In the genomic region with DNA sequence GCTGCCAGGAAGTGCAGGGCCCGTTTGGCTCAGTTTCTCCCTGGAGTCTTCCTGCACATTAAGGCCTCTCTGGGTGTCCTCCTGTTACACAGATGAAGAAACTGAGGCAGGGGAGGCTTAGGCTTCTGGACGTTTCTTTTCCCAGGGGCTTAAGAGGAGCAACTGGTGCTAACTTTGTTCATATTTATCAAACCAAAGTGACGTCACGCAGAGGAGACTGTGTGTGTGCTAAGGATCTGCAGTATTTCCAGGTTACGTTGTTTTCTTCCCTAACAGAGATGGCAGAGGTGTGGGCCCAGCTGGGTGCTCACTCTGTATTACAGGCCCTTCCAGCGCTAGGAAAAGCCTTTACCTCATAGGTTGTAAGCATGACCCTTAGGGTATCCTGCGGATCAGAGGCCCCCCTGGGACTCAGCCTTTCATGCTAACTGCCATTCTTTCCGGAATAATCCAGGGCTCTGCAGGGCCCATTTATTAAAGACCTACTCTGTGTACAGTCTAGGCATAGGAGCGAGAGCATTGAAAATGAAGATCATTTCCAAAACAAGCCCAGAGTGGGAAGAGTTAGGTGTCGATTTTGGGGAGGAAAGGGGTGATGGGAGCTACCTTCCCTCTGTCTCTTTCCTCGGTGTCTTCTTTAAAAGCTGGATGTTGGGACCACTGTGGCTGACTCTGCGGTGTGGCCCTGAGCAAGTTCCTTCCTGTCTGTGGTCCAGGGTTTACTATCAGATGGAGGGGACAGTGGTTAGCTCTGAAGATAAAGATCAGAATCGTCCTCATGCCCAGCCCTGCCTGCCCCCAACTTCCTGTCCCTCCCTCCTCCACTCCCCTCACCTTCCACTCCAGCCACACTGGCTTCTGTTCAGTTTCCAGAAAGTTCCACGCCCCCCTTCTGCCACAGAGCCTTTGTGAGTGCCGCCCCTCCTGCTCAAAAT, we compare ENCODE assay signal across 12 cellular contexts. TPM values are rescaled to one million over a fixed set of nuclear protein-coding genes. Genes with fewer than 3 reads are reported as not detected.
DNase-seq lines count a peak whose midpoint lies in the region; ATAC-seq lines count a peak whose summit lies in the region.
"Had no signal": no experiment of that assay in that cellular context is flagged by ENCODE, and none has a peak within 500 bp of the region (broad histone marks: within the 10 kb centered on the region; RNA-seq: fewer than 3 reads in every experiment).

No MANE protein-coding gene starts in this region.

- DNase-seq in activated gamma-delta T cell treated with Interleukin-2 at 50 U/mL for 16 hours (peak; percentile 33), activated gamma-delta T cell (lab: John Stamatoyannopoulos, UW) (no peak), RPMI7951 (ENCODE audit: low read depth) (peak; percentile 57), amniotic epithelial cell (ENCODE audit: low read depth) (peak; percentile 13), AG20443 (ENCODE audit: low spot score) (no peak), DMS114 treated with DMSO at 0.1 percent for 48 hours (lab: John Stamatoyannopoulos, UW; ENCODE audit: unreplicated experiment) (no peak)
- DNase-seq in stimulated activated naive CD8-positive, alpha-beta T cell treated with anti-CD3 and anti-CD28 coated beads, Interleukin-15, amount 100 ng/mL, for 72 hours: peak in 1 of 2 donors; percentile 53
- DNase-seq: cortex of kidney; NCI-H1436 treated with DMSO at 0.1 percent for 48 hours; stimulated activated naive CD4-positive, alpha-beta T cell treated with Interleukin-2 at 50 U/mL for 16 hours had no signal

- peaks cover 76% of the 10 kb centered on the region for H3K4me1 Mint-ChIP-seq in stimulated activated naive CD8-positive, alpha-beta T cell treated with anti-CD3 and anti-CD28 coated beads, Interleukin-15, amount 100 ng/mL, for 72 hours

- peak; percentile 73 for ATAC-seq in stimulated activated naive CD8-positive, alpha-beta T cell treated with anti-CD3 and anti-CD28 coated beads, Interleukin-15, amount 100 ng/mL, for 72 hours
- no peak for ATAC-seq in HG03520 (IDR thresholded peaks at IDR 0.05; ENCODE audit: unreplicated experiment)

- H3K27ac Mint-ChIP-seq in stimulated activated naive CD8-positive, alpha-beta T cell treated with anti-CD3 and anti-CD28 coated beads, Interleukin-15, amount 100 ng/mL, for 72 hours: no peak overlapping the region

- peak overlapping the region; percentile 66 to 67 for H3K4me3 Mint-ChIP-seq in stimulated activated naive CD8-positive, alpha-beta T cell treated with anti-CD3 and anti-CD28 coated beads, Interleukin-15, amount 100 ng/mL, for 72 hours

- no peaks in the 10 kb centered on the region for H3K27me3 Mint-ChIP-seq in stimulated activated naive CD8-positive, alpha-beta T cell treated with anti-CD3 and anti-CD28 coated beads, Interleukin-15, amount 100 ng/mL, for 72 hours

- H3K9me3 Mint-ChIP-seq in stimulated activated naive CD8-positive, alpha-beta T cell treated with anti-CD3 and anti-CD28 coated beads, Interleukin-15, amount 100 ng/mL, for 72 hours: no peaks in the 10 kb centered on the region

RNA-seq across cellular contexts. Expression of gene AGTRAP, which starts 4.6 kb away (rescaled TPM):
- total RNA-seq in RPMI7951 (2014; rRNA removed; shearing (Covaris generic)): 53.5 and 94.5 TPM in 2 replicates

RNA-seq across cellular contexts. Expression of gene C1orf167, which starts 21.5 kb away (rescaled TPM):
- not detected in 2 replicates for total RNA-seq in RPMI7951 (2014; rRNA removed; shearing (Covaris generic))
- total RNA-seq: mononuclear cell had no signal

RNA-seq across cellular contexts. Expression of gene DRAXIN, which starts 49.0 kb away (rescaled TPM):
- under 0.01 and 0.10 TPM in 2 replicates for total RNA-seq in RPMI7951 (2014; rRNA removed; shearing (Covaris generic))

RNA-seq across cellular contexts. Expression of gene MAD2L2, which starts 59.6 kb away (rescaled TPM):
- total RNA-seq in RPMI7951 (2014; rRNA removed; shearing (Covaris generic)): 143 and 155 TPM in 2 replicates

Comparison
In these comparisons a context has a peak if more than half of its experiments do, and no peak if none do; other contexts are left out.
1. DNase-seq: peak in activated gamma-delta T cell treated with Interleukin-2 at 50 U/mL for 16 hours (single experiment), RPMI7951 (single experiment) and amniotic epithelial cell (single experiment); none in activated gamma-delta T cell (single experiment), AG20443 (single experiment) and DMS114 treated with DMSO at 0.1 percent for 48 hours (single experiment).